14 cellular contexts compared by ENCODE assay signal in genomic region chr4:155629183-155629825, GRCh38. TPM values are rescaled to one million over a fixed set of nuclear protein-coding genes. Genes with fewer than 3 reads are reported as not detected.
DNase-seq lines count a peak whose midpoint lies in the region; ATAC-seq, FAIRE-seq and TF ChIP-seq lines count a peak whose summit lies in the region.
"Had no signal": no experiment of that assay in that cellular context is flagged by ENCODE, and none has a peak within 500 bp of the region (broad histone marks: within the 10 kb centered on the region; RNA-seq: fewer than 3 reads in every experiment).

No MANE protein-coding gene starts in this region.

- DNase-seq in AG08395 (ENCODE audit: low spot score) (peak; percentile 65), HT1080 (ENCODE audit: low read depth) (peak; percentile 45), astrocyte of the cerebellum (ENCODE audit: low read depth) (peak; percentile 20), kidney glomerular epithelial cell (lab: John Stamatoyannopoulos, UW) (peak; percentile 40), NOMO-1 (lab: John Stamatoyannopoulos, UW; ENCODE audit: unreplicated experiment in 2 of 2) (no peak), frontal cortex (ENCODE audit: low spot score in 2 of 2) (no peak)
- DNase-seq: cerebellar nuclear complex, Peyer's patch had no signal

- in situ Hi-C loops in astrocyte of the cerebellum (cut with HindIII; ENCODE audit: low sequenced_read_pairs): no loop called here

- no peak for FAIRE-seq in frontal cortex (lab: Jason Lieb, UNC)
- FAIRE-seq: H1, K562 had no signal

- TF ChIP-seq CTCF in astrocyte of the cerebellum (IDR thresholded peaks at IDR 0.05; ENCODE audit: low read depth, low read length, missing control alignments): no peak

- no peak for ATAC-seq in HG03097 (IDR thresholded peaks at IDR 0.05; ENCODE audit: low FRiP score, unreplicated experiment)
- no peak for ATAC-seq in HG03378 (IDR thresholded peaks at IDR 0.05; ENCODE audit: unreplicated experiment)
- ATAC-seq: K562 had no signal

- no peak overlapping the region for H3K4me3 ChIP-seq in astrocyte of the cerebellum (ENCODE audit: low read depth, low read length)
- H3K4me3 ChIP-seq: K562, lung, Peyer's patch, thoracic aorta had no signal

RNA-seq across cellular contexts. Expression of gene GUCY1A1, which starts 37.3 kb away (rescaled TPM):
- total RNA-seq in HT1080 (2014; rRNA removed; shearing (Covaris generic)): 1.00 and 1.4 TPM in 2 replicates
- 0.34 and 0.60 TPM in 2 replicates for polyA plus RNA-seq in HT1080 (2015; cell fraction: cytosol; rRNA removed)
- polyA plus RNA-seq in HT1080 (2015; cell fraction: nucleus; rRNA removed): 0.51 and 0.83 TPM in 2 replicates
- total RNA-seq in frontal cortex: 207 TPM
- total RNA-seq: H1, K562 had no signal
- polyA plus RNA-seq: H1, K562 had no signal

Comparison
In these comparisons a context has a peak if more than half of its experiments do, and no peak if none do; other contexts are left out.
1. DNase-seq: peak in AG08395 (single experiment), HT1080 (single experiment), astrocyte of the cerebellum (single experiment) and kidney glomerular epithelial cell (single experiment); none in NOMO-1 (0 of 2) and frontal cortex (0 of 2).
2. RNA of gene GUCY1A1, which starts 37.3 kb away (total RNA-seq): 207 TPM in frontal cortex (single experiment); 1.00 to 1.4 TPM in HT1080; every median in the first group is over 10 times any median in the second.